Comparison of ENCODE assay signal across 11 cellular contexts in genomic region chr2:166632616-166633015, GRCh38.
A peak's percentile ranks its signal among the peaks of the same experiment; 100 is the strongest.
DNase-seq lines count a peak whose midpoint lies in the region; ATAC-seq, FAIRE-seq and TF ChIP-seq lines count a peak whose summit lies in the region.
"Had no signal": no experiment of that assay in that cellular context is flagged by ENCODE, and none has a peak within 500 bp of the region (broad histone marks: within the 10 kb centered on the region; RNA-seq: fewer than 3 reads in every experiment).

No MANE protein-coding gene starts in this region.

- POLR2A ChIA-PET in H1 (lab: Charles Lee; ENCODE audit: partially characterized antibody), result no interaction called here

- H2AK5ac ChIP-seq in H1 (ENCODE audit: low read depth, low read length), result no peak overlapping the region

- H3K36me3 ChIP-seq in H1 (ENCODE audit: control insufficient read depth in 2 of 4, insufficient read depth in 4 of 4, low read length in 3 of 4) (no peaks in the 10 kb centered on the region), osteoblast (ENCODE audit: insufficient read depth, low read length) (no peaks in the 10 kb centered on the region)
- H3K36me3 ChIP-seq: transverse colon had no signal

- H2BK15ac ChIP-seq in H1 (ENCODE audit: low read length), result no peak overlapping the region

- H4K91ac ChIP-seq in H1 (replicated peaks; ENCODE audit: insufficient read length, low read length), result no peak overlapping the region

- in situ Hi-C loops in G401 (cut with HindIII; ENCODE audit: low sequenced_read_pairs), result no loop called here
- in situ Hi-C loops in GM13977 (cut with MboI; ENCODE audit: low pct_unique_long_range_greater_than_20kb, low sequenced_read_pairs, unreplicated experiment), result no loop called here

- no peak overlapping the region for H3K18ac ChIP-seq in H1 (ENCODE audit: extremely low read depth, low read length)

- no peaks in the 10 kb centered on the region for H3K9me3 ChIP-seq in H1 (ENCODE audit: insufficient read depth in 2 of 2, low read depth in 1 of 2, low read length in 1 of 2)
- no peaks in the 10 kb centered on the region for H3K9me3 ChIP-seq in osteoblast (ENCODE audit: low read depth, low read length)
- H3K9me3 ChIP-seq: transverse colon had no signal

- H3K56ac ChIP-seq in H1 (replicated peaks; ENCODE audit: insufficient read length, low read depth, low read length), result no peak overlapping the region

- CTCF ChIA-PET in H1 (lab: Charles Lee; ENCODE audit: partially characterized antibody), result interaction anchor here (0.6 to 7.1 kb wide), 7 partner anchors 13 to 285 kb away, joined by 3 to 47 read pairs (median 4); no protein-coding TSS in a partner anchor

- H2AFZ ChIP-seq in H1 (ENCODE audit: low read length) (peak overlapping the region; percentile 80; the same call in 1 of the 2 replicates), osteoblast (ENCODE audit: low read length) (no peak overlapping the region)

- no peak for FAIRE-seq in H1 (lab: Jason Lieb, UNC)

- H2BK120ac ChIP-seq in H1 (replicated peaks; ENCODE audit: low read depth, low read length), result no peak overlapping the region

- H2BK20ac ChIP-seq in H1 (ENCODE audit: low read length), result no peak overlapping the region

- H3K4me2 ChIP-seq in H1 (ENCODE audit: insufficient read depth in 1 of 2, low read depth in 2 of 2, low read length in 2 of 2) (no peak overlapping the region), osteoblast (ENCODE audit: insufficient read depth, low read length) (peak overlapping the region; percentile 2)

- no peak overlapping the region for H2BK5ac ChIP-seq in H1 (ENCODE audit: low read depth, low read length)

- H4K20me1 ChIP-seq in H1 (replicated peaks in 1 of 2; ENCODE audit: control insufficient read depth in 1 of 2, insufficient read depth in 2 of 2, low read length in 2 of 2) (no peaks in the 10 kb centered on the region), osteoblast (ENCODE audit: insufficient read depth, low read length) (no peaks in the 10 kb centered on the region)

- no peak overlapping the region for H3K14ac ChIP-seq in H1 (ENCODE audit: insufficient read length)

- no peaks in the 10 kb centered on the region for H3K79me2 ChIP-seq in H1 (ENCODE audit: control insufficient read depth in 1 of 2, insufficient read depth in 2 of 2, low read length in 2 of 2)
- H3K79me2 ChIP-seq in osteoblast (ENCODE audit: insufficient read depth, low read length), result no peaks in the 10 kb centered on the region

- no peak overlapping the region for H3K27ac ChIP-seq in H1 (ENCODE audit: low read depth, low read length)
- H3K27ac ChIP-seq in osteoblast (ENCODE audit: low read depth, low read length), result no peak overlapping the region
- H3K27ac ChIP-seq: transverse colon had no signal

- no peaks in the 10 kb centered on the region for H3K27me3 ChIP-seq in H1 (replicated peaks in 1 of 4; ENCODE audit: control insufficient read depth in 3 of 4, extremely low read depth in 1 of 4, insufficient read depth in 3 of 4, low read length in 3 of 4)
- H3K27me3 ChIP-seq in osteoblast (ENCODE audit: insufficient read depth, low read length), result no peaks in the 10 kb centered on the region
- H3K27me3 ChIP-seq: transverse colon had no signal

- H3K4me3 ChIP-seq in H1 (ENCODE audit: extremely low read depth in 1 of 4, insufficient read depth in 2 of 4, low read depth in 3 of 4, low read length in 4 of 4), result no peak overlapping the region
- H3K4me3 ChIP-seq in osteoblast (ENCODE audit: insufficient read depth, low read length), result no peak overlapping the region
- H3K4me3 ChIP-seq: lung, transverse colon had no signal

- no peaks in the 10 kb centered on the region for H3K79me1 ChIP-seq in H1 (ENCODE audit: low read depth, low read length)

- peak; percentile 3 for DNase-seq in G401 (ENCODE audit: low spot score)
- DNase-seq in NCI-H1105 treated with DMSO at 0.1 percent for 48 hours (lab: John Stamatoyannopoulos, UW), result peak; percentile 7
- no peak for DNase-seq in H1 (ENCODE audit: low read depth in 1 of 2, low spot score in 2 of 2)
- no peak for DNase-seq in osteoblast (ENCODE audit: insufficient read length, low spot score, missing footprints)
- no peak for DNase-seq in GM19238 (ENCODE audit: insufficient read length, low spot score)
- DNase-seq in GM13977 (ENCODE audit: low spot score), result no peak
- DNase-seq: transverse colon had no signal

- no peak overlapping the region for H3K9ac ChIP-seq in H1 (replicated peaks in 1 of 4; ENCODE audit: extremely low read depth in 1 of 4, low read depth in 3 of 4, low read length in 3 of 4)

- no peak overlapping the region for H3K4ac ChIP-seq in H1 (replicated peaks; ENCODE audit: insufficient read length, low read depth, low read length)

- H4K5ac ChIP-seq in H1 (ENCODE audit: insufficient read length, low read depth, low read length), result no peak overlapping the region

- H4K8ac ChIP-seq in H1 (ENCODE audit: extremely low read depth, insufficient read depth, low read length), result no peak overlapping the region

- no peak for ATAC-seq in GM19455 (IDR thresholded peaks at IDR 0.05; ENCODE audit: unreplicated experiment)
- ATAC-seq: esophagus mucosa, HCT116 had no signal

- H3K23me2 ChIP-seq in H1 (ENCODE audit: low read depth, low read length), result no peaks in the 10 kb centered on the region

- WGBS in H1 (ENCODE audit: extremely low coverage in 1 of 2, insufficient coverage in 1 of 2, insufficient read length in 1 of 2, insufficient replicate concordance in 2 of 2, low coverage in 1 of 2, low lambda C conversion rate in 2 of 2, missing lambda C conversion rate in 1 of 2), 2 experiments, result 93% methylated on average over 3 of the region's 3 CpGs; no CpG with 5 or more reads in 1 of the 2 experiments

- H3K23ac ChIP-seq in H1 (ENCODE audit: insufficient read length), result no peak overlapping the region

- TF ChIP-seq EP300 in H1 (IDR thresholded peaks at IDR 0.05; ENCODE audit: borderline replicate concordance in 1 of 2, low read depth in 2 of 2, low read length in 2 of 2), result no peak

- peaks cover 0 to 6% (median 1%) of the 10 kb centered on the region in 4 experiments; a peak in 1 of 7 replicates for H3K4me1 ChIP-seq in H1 (replicated peaks in 1 of 4; ENCODE audit: control insufficient read depth in 3 of 4, insufficient read depth in 4 of 4, low read length in 3 of 4)
- no peaks in the 10 kb centered on the region for H3K4me1 ChIP-seq in osteoblast (ENCODE audit: insufficient read depth, low read length)
- H3K4me1 ChIP-seq: transverse colon had no signal

- TF ChIP-seq CTCF in H1 (IDR thresholded peaks at IDR 0.05; ENCODE audit: control extremely low read depth in 1 of 3, insufficient read depth in 1 of 3, low read depth in 1 of 3, low read length in 3 of 3) (no peak), osteoblast (IDR thresholded peaks at IDR 0.05; ENCODE audit: extremely low read depth, low read depth, low read length) (no peak), GM13977 (IDR thresholded peaks at IDR 0.05; ENCODE audit: extremely low read depth, insufficient read depth, missing control alignments) (no peak)

- TF ChIP-seq POLR2A in H1 (IDR thresholded peaks at IDR 0.05; ENCODE audit: control extremely low read depth in 1 of 2, low read depth in 2 of 2, low read length in 2 of 2), result no peak

- TF ChIP-seq RAD21 in H1 (IDR thresholded peaks at IDR 0.05 in 1 of 2, conservative IDR thresholded peaks at IDR 0.05 in 1 of 2; ENCODE audit: low read depth in 2 of 2, low read length in 2 of 2), result no peak

- no peak overlapping the region for H2BK12ac ChIP-seq in H1 (ENCODE audit: low read depth, low read length)

TF ChIP-seq in H1, 55 proteins besides CTCF, POLR2A, EP300 and RAD21:
- no peak for TF ChIP-seq BRCA1 (IDR thresholded peaks at IDR 0.05; ENCODE audit: low read depth, low read length)
- no peak for TF ChIP-seq SP1 (IDR thresholded peaks at IDR 0.05; ENCODE audit: low read depth, low read length)
- TF ChIP-seq HDAC2 (IDR thresholded peaks at IDR 0.05; ENCODE audit: borderline replicate concordance in 1 of 2, low read depth in 2 of 2, low read length in 2 of 2), result no peak
- TF ChIP-seq KDM4A (IDR thresholded peaks at IDR 0.05; ENCODE audit: low read depth, low read length, severe bottlenecking), result no peak
- no peak for TF ChIP-seq JUN (IDR thresholded peaks at IDR 0.05; ENCODE audit: low read depth, low read length)
- no peak for TF ChIP-seq SP4 (IDR thresholded peaks at IDR 0.05; ENCODE audit: low read length)
- no peak for TF ChIP-seq GTF2F1 (IDR thresholded peaks at IDR 0.05; ENCODE audit: borderline replicate concordance, low read depth, low read length)
- TF ChIP-seq TAF1 (IDR thresholded peaks at IDR 0.05; ENCODE audit: low read depth, low read length), result no peak
- TF ChIP-seq CBX8 (IDR thresholded peaks at IDR 0.05; ENCODE audit: borderline replicate concordance, low read depth, low read length), result no peak
- TF ChIP-seq RBBP5 (IDR thresholded peaks at IDR 0.05; ENCODE audit: borderline replicate concordance, low read depth, low read length), result no peak
- no peak for TF ChIP-seq TCF12 (IDR thresholded peaks at IDR 0.05; ENCODE audit: low read depth, low read length)
- no peak for TF ChIP-seq SP2 (IDR thresholded peaks at IDR 0.05; ENCODE audit: low read length)
- no peak for TF ChIP-seq ZNF274 (IDR thresholded peaks at IDR 0.05; ENCODE audit: borderline replicate concordance, extremely low read depth, low read length)
- TF ChIP-seq, protein P1, sequence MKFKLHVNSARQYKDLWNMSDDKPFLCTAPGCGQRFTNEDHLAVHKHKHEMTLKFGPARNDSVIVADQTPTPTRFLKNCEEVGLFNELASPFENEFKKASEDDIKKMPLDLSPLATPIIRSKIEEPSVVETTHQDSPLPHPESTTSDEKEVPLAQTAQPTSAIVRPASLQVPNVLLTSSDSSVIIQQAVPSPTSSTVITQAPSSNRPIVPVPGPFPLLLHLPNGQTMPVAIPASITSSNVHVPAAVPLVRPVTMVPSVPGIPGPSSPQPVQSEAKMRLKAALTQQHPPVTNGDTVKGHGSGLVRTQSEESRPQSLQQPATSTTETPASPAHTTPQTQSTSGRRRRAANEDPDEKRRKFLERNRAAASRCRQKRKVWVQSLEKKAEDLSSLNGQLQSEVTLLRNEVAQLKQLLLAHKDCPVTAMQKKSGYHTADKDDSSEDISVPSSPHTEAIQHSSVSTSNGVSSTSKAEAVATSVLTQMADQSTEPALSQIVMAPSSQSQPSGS (IDR thresholded peaks at IDR 0.05; ENCODE audit: low read length), result no peak
- TF ChIP-seq SIX5 (IDR thresholded peaks at IDR 0.05; ENCODE audit: low read depth, low read length), result no peak
- TF ChIP-seq BACH1 (IDR thresholded peaks at IDR 0.05; ENCODE audit: low read length), result no peak

Comparison
In these comparisons a context has a peak if more than half of its experiments do, and no peak if none do; other contexts are left out.
1. DNase-seq: peak in G401 (single experiment) and NCI-H1105 treated with DMSO at 0.1 percent for 48 hours (single experiment); none in H1 (0 of 2), osteoblast (single experiment), GM19238 (single experiment) and GM13977 (single experiment).